In the genomic region with DNA sequence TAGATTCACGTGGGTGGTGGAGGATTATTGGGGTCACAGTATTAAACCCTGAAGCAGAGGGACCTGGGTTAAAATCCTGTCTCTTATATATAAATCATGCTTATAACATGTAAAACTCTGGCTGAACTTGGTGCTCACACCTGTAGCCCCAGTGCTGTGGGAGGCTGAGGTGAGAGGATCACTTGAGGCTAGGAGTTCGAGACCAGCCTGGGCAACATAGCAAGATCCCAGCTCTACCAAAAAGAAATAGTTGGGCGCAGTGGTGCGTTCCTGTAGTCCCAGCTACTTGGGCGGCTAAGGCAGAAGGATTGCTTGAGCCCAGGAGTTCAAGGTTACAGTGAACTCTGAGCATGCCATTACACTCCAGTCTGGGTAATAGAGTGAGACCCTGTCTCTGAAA, we compare ENCODE assay signal across 2 cellular contexts.
TF ChIP-seq lines count a peak whose summit lies in the region.

No MANE protein-coding gene starts in this region.

TF ChIP-seq in HepG2, 621 proteins besides CTCF, POLR2A, EP300 and RAD21:
- TF ChIP-seq HMGA1 (CRISPR knock-in tag; conservative IDR thresholded peaks at IDR 0.05) (no peak), TARDBP (CRISPR knock-in tag; IDR thresholded peaks at IDR 0.05) (no peak), FOXK2 (IDR thresholded peaks at IDR 0.05) (no peak), NR3C1 (CRISPR knock-in tag; IDR thresholded peaks at IDR 0.05) (no peak), RARA (CRISPR knock-in tag; IDR thresholded peaks at IDR 0.05) (0 out of 2 replicates have a peak, but pooled peaks have one; percentile 7), JDP2 (CRISPR knock-in tag; IDR thresholded peaks at IDR 0.05; ENCODE audit: borderline replicate concordance) (no peak), ZNF121 (CRISPR knock-in tag; IDR thresholded peaks at IDR 0.05) (peak; percentile 90)
TF ChIP-seq in HepG2: peak in this region for 2.

TF ChIP-seq in WTC11, 78 proteins besides CTCF, POLR2A, EP300 and RAD21:
- TF ChIP-seq ZNF121 (CRISPR knock-in tag; IDR thresholded peaks at IDR 0.05): 0 out of 2 replicates have a peak, but pooled peaks have one; percentile 77
- TF ChIP-seq NFATC4 (CRISPR knock-in tag; IDR thresholded peaks at IDR 0.05): no peak
- TF ChIP-seq NFE2L1 (CRISPR knock-in tag; IDR thresholded peaks at IDR 0.05): no peak
TF ChIP-seq in WTC11: peak in this region for 1.
